Comparison of ENCODE assay signal across 8 cellular contexts in genomic region chr7:1028044-1028770, GRCh38. TPM values are rescaled to one million over a fixed set of nuclear protein-coding genes. Genes with fewer than 3 reads are reported as not detected.
DNase-seq lines count a peak whose midpoint lies in the region; ATAC-seq and TF ChIP-seq lines count a peak whose summit lies in the region.

No MANE protein-coding gene starts in this region.

- TF ChIP-seq CTCF in SK-N-SH (IDR thresholded peaks at IDR 0.05): no peak
- TF ChIP-seq CTCF in thyroid gland (IDR thresholded peaks at IDR 0.05): no peak

- H3K79me2 ChIP-seq in SK-N-SH (ENCODE audit: insufficient read depth) (peaks cover 49% of the 10 kb centered on the region), trophoblast cell (ENCODE audit: control insufficient read depth, insufficient read depth, low read length, poor library complexity) (peaks cover 5% of the 10 kb centered on the region)

- TF ChIP-seq EP300 in SK-N-SH (IDR thresholded peaks at IDR 0.05; ENCODE audit: borderline replicate concordance in 1 of 2, low read depth in 1 of 2, low read length in 1 of 2): no peak

- no peak for TF ChIP-seq RAD21 in SK-N-SH (IDR thresholded peaks at IDR 0.05; ENCODE audit: low read length)

- H3K9me3 Mint-ChIP-seq in activated naive CD8-positive, alpha-beta T cell treated with anti-CD3 and anti-CD28 coated beads, Interleukin-2, amount 50 U/mL, for 24 hours: no peaks in the 10 kb centered on the region

- POLR2A ChIA-PET in SK-N-SH (lab: Yijun Ruan, JAX): interaction anchor here (1.0 to 2.5 kb wide), 3 partner anchors 13 to 17 kb away, joined by 3 to 6 read pairs (median 5); partner anchors contain the start of gene GPR146

- peaks cover 46% of the 10 kb centered on the region for H4K20me1 ChIP-seq in SK-N-SH (ENCODE audit: insufficient read depth)

- peak overlapping the region; percentile 83 for H3K14ac ChIP-seq in trophoblast cell (ENCODE audit: low read length)

- TF ChIP-seq POLR2A in thyroid gland (IDR thresholded peaks at IDR 0.05): peak in 1 of 2 donors; percentile 80

- H2BK12ac ChIP-seq in trophoblast cell (ENCODE audit: low read length): peak overlapping the region; percentile 42

- no peaks in the 10 kb centered on the region for H3K27me3 Mint-ChIP-seq in activated naive CD8-positive, alpha-beta T cell treated with anti-CD3 and anti-CD28 coated beads, Interleukin-2, amount 50 U/mL, for 24 hours

- H3K4me2 ChIP-seq in SK-N-SH: peak overlapping the region; percentile 99
- H3K4me2 ChIP-seq in trophoblast cell (ENCODE audit: low read length): peak overlapping the region; percentile 83

- H3K4me1 Mint-ChIP-seq in activated naive CD8-positive, alpha-beta T cell treated with anti-CD3 and anti-CD28 coated beads, Interleukin-2, amount 50 U/mL, for 24 hours: peaks cover 34% of the 10 kb centered on the region

- H3K4me3 ChIP-seq in SK-N-SH (ENCODE audit: low read depth in 2 of 2, low read length in 1 of 2) (peak overlapping the region; percentile 74 to 93), trophoblast cell (ENCODE audit: low read depth, low read length) (peak overlapping the region; percentile 82), thyroid gland (replicated peaks in 1 of 3) (peak overlapping the region; percentile 69 to 90 (median 77))

- under 1% methylated on average over 9 of the region's 77 CpGs for WGBS in SK-N-SH (ENCODE audit: low lambda C conversion rate)
- WGBS in trophoblast cell (ENCODE audit: extremely low coverage, insufficient coverage, insufficient read length): no CpG with 5 or more reads among the region's 77 CpGs
- 0 to 3% methylated on average over 2 to 13 of the region's 77 CpGs for WGBS in thyroid gland, 2 donors

- DNase-seq in EL (peak; percentile 92), Kasumi-1 (lab: John Stamatoyannopoulos, UW) (peak; percentile 1 to 36), SK-N-SH (peak; percentile 100), cardiac septum (ENCODE audit: low spot score) (peak; percentile 93), trophoblast cell (peak; percentile 95 to 98), thyroid gland (peak; percentile 92 to 94)
- DNase-seq in activated naive CD8-positive, alpha-beta T cell treated with anti-CD3 and anti-CD28 coated beads, Interleukin-2, amount 50 U/mL, for 24 hours: peak; percentile 90

- H3K4me3 Mint-ChIP-seq in activated naive CD8-positive, alpha-beta T cell treated with anti-CD3 and anti-CD28 coated beads, Interleukin-2, amount 50 U/mL, for 24 hours: peak overlapping the region; percentile 71

- H4K8ac ChIP-seq in trophoblast cell (ENCODE audit: low read depth, low read length): peak overlapping the region; percentile 86

- peak overlapping the region; percentile 93 for H3K4ac ChIP-seq in trophoblast cell (ENCODE audit: low read depth, low read length)

- peak overlapping the region; percentile 64 for H4K12ac ChIP-seq in trophoblast cell (ENCODE audit: low read depth, low read length)

- peaks cover 16% of the 10 kb centered on the region for H3K79me1 ChIP-seq in trophoblast cell (ENCODE audit: low read length)

- H3K27me3 ChIP-seq in SK-N-SH (ENCODE audit: insufficient read depth): no peaks in the 10 kb centered on the region
- H3K27me3 ChIP-seq in trophoblast cell (ENCODE audit: insufficient read depth, low read length): no peaks in the 10 kb centered on the region
- no peaks in the 10 kb centered on the region for H3K27me3 ChIP-seq in thyroid gland

- H3K9me2 ChIP-seq in SK-N-SH: no peaks in the 10 kb centered on the region

- peak overlapping the region; percentile 7; the same call in 1 of the 2 replicates for H2AFZ ChIP-seq in SK-N-SH (ENCODE audit: low read depth)
- H2AFZ ChIP-seq in trophoblast cell (ENCODE audit: insufficient read depth, low read length, poor library complexity): peak overlapping the region; percentile 40

- H3K9me3 ChIP-seq in SK-N-SH: no peaks in the 10 kb centered on the region
- no peaks in the 10 kb centered on the region for H3K9me3 ChIP-seq in trophoblast cell (ENCODE audit: insufficient read depth, low read depth, low read length)
- no peaks in the 10 kb centered on the region for H3K9me3 ChIP-seq in thyroid gland

- H3F3A ChIP-seq in SK-N-SH (replicated peaks; ENCODE audit: insufficient read depth): peaks cover 13% of the 10 kb centered on the region

- peak overlapping the region; percentile 74 for H2BK120ac ChIP-seq in trophoblast cell (ENCODE audit: insufficient read depth, low read length, poor library complexity)

- H2AK5ac ChIP-seq in trophoblast cell (ENCODE audit: low read length): no peak overlapping the region

- H3K36me3 Mint-ChIP-seq in activated naive CD8-positive, alpha-beta T cell treated with anti-CD3 and anti-CD28 coated beads, Interleukin-2, amount 50 U/mL, for 24 hours (ENCODE audit: low read depth): peaks cover 5% of the 10 kb centered on the region

- H3K36me3 ChIP-seq in SK-N-SH (replicated peaks in 1 of 2; ENCODE audit: control insufficient read depth in 1 of 2, insufficient read depth in 2 of 2, low read length in 1 of 2) (peaks cover 22% of the 10 kb centered on the region in 2 experiments), trophoblast cell (ENCODE audit: control insufficient read depth in 1 of 2, insufficient read depth in 2 of 2, low read length in 2 of 2) (peaks cover 12% of the 10 kb centered on the region in 2 experiments), thyroid gland (peaks cover 0 to 6% of the 10 kb centered on the region in 2 donors)

- CTCF ChIA-PET in SK-N-SH (lab: Yijun Ruan, JAX): interaction anchor here (1.0 to 8.8 kb wide), 8 partner anchors 12 to 53 kb away, joined by 3 to 101 read pairs (median 4); partner anchors contain the start of genes COX19 and GPR146

- peak overlapping the region; percentile 68 for H3K27ac Mint-ChIP-seq in activated naive CD8-positive, alpha-beta T cell treated with anti-CD3 and anti-CD28 coated beads, Interleukin-2, amount 50 U/mL, for 24 hours

- H3K9ac ChIP-seq in SK-N-SH (peak overlapping the region; percentile 94), trophoblast cell (ENCODE audit: low read length) (peak overlapping the region; percentile 68)

- intact Hi-C loops in cardiac septum (cut with DNase I): loop anchor here (5.0 kb wide), 1 partner anchor 34 kb away; no protein-coding TSS in a partner anchor
- intact Hi-C loops in thyroid gland (cut with DNase I): no loop called here

- H3K27ac ChIP-seq in SK-N-SH (ENCODE audit: low read depth in 2 of 2, low read length in 1 of 2): peak overlapping the region; percentile 70 to 75
- peak overlapping the region; percentile 85 for H3K27ac ChIP-seq in trophoblast cell (ENCODE audit: low read depth, low read length)
- peak overlapping the region; percentile 88 to 96 (median 93) for H3K27ac ChIP-seq in thyroid gland

- peak overlapping the region; percentile 69 for H2BK5ac ChIP-seq in trophoblast cell (ENCODE audit: low read depth, low read length, poor library complexity)

- ATAC-seq in GM21786 (IDR thresholded peaks at IDR 0.05; ENCODE audit: unreplicated experiment): peak; percentile 33
- ATAC-seq in activated naive CD8-positive, alpha-beta T cell treated with anti-CD3 and anti-CD28 coated beads, Interleukin-2, amount 50 U/mL, for 24 hours: peak; percentile 79

- H4K91ac ChIP-seq in trophoblast cell (ENCODE audit: low read depth, low read length): peak overlapping the region; percentile 92

- H3K23ac ChIP-seq in trophoblast cell (ENCODE audit: low read length): no peak overlapping the region

- H3K4me1 ChIP-seq in SK-N-SH (ENCODE audit: control insufficient read depth in 1 of 2, insufficient read depth in 2 of 2, low read depth in 1 of 2, low read length in 1 of 2) (peaks cover 11 to 14% of the 10 kb centered on the region in 2 experiments; a peak in 3 of 4 replicates), trophoblast cell (ENCODE audit: control insufficient read depth in 1 of 2, insufficient read depth in 2 of 2, low read length in 2 of 2) (peaks cover 13 to 20% of the 10 kb centered on the region in 2 experiments), thyroid gland (peaks cover 8 to 22% of the 10 kb centered on the region in 2 donors)

- H3K18ac ChIP-seq in trophoblast cell (ENCODE audit: low read length): peak overlapping the region; percentile 91

TF ChIP-seq in SK-N-SH, 30 proteins besides CTCF, POLR2A, EP300 and RAD21 (continues in another document):
- peak; percentile 50 for TF ChIP-seq POLR2AphosphoS5 (IDR thresholded peaks at IDR 0.05; ENCODE audit: low read depth, low read length)
- no peak for TF ChIP-seq ELF1 (IDR thresholded peaks at IDR 0.05)
- TF ChIP-seq RCOR1 (IDR thresholded peaks at IDR 0.05; ENCODE audit: low read length): no peak

RNA-seq across cellular contexts. Expression of gene GPR146, which starts 16.1 kb away (rescaled TPM):
- 1.4 and 2.0 TPM in 2 replicates for polyA plus RNA-seq in SK-N-SH (2012; rRNA removed)
- polyA plus RNA-seq in SK-N-SH (2012; cell fraction: cytosol; rRNA removed): 0.95 and 1.3 TPM in 2 replicates
- polyA plus RNA-seq in SK-N-SH (2012; cell fraction: nucleus; rRNA removed): 1.5 and 2.0 TPM in 2 replicates
- total RNA-seq in cardiac septum (12.6 TPM), thyroid gland (10 to 100 TPM in 3 of 4 donors, 1 to 10 TPM in 1; 8.7 to 49.4 (median 32.7) TPM)
- polyA plus RNA-seq in trophoblast cell (2013): 5.6 and 6.0 TPM in 2 replicates

RNA-seq across cellular contexts. Expression of gene CYP2W1, which starts 45.2 kb away (rescaled TPM):
- 0.06 and 0.10 TPM in 2 replicates for polyA plus RNA-seq in SK-N-SH (2012; rRNA removed)
- polyA plus RNA-seq in SK-N-SH (2012; cell fraction: cytosol; rRNA removed): 0.03 TPM in 1 of 2 replicates, not detected in the other
- 0.38 and 0.48 TPM in 2 replicates for polyA plus RNA-seq in SK-N-SH (2012; cell fraction: nucleus; rRNA removed)
- total RNA-seq in cardiac septum: not detected
- 0.01 TPM in 1 of 2 replicates, not detected in the other for polyA plus RNA-seq in trophoblast cell (2013)
- total RNA-seq in thyroid gland: not detected

RNA-seq across cellular contexts. Expression of gene COX19, which starts 52.9 kb away (rescaled TPM):
- polyA plus RNA-seq in SK-N-SH (2012; rRNA removed): 7.6 TPM in 2 replicates
- polyA plus RNA-seq in SK-N-SH (2012; cell fraction: cytosol; rRNA removed): 6.4 and 7.5 TPM in 2 replicates
- 15.5 and 19.8 TPM in 2 replicates for polyA plus RNA-seq in SK-N-SH (2012; cell fraction: nucleus; rRNA removed)
- total RNA-seq in cardiac septum (7.3 TPM), thyroid gland (10 to 100 TPM in 3 of 4 donors, 1 to 10 TPM in 1; 8.2 to 28.2 (median 17.8) TPM)
- 8.3 and 8.4 TPM in 2 replicates for polyA plus RNA-seq in trophoblast cell (2013)

RNA-seq across cellular contexts. Expression of gene GPER1, which starts 59.7 kb away (rescaled TPM):
- 4.0 and 6.4 TPM in 2 replicates for polyA plus RNA-seq in SK-N-SH (2012; rRNA removed)
- 2.2 and 4.1 TPM in 2 replicates for polyA plus RNA-seq in SK-N-SH (2012; cell fraction: cytosol; rRNA removed)
- polyA plus RNA-seq in SK-N-SH (2012; cell fraction: nucleus; rRNA removed): 4.3 and 5.5 TPM in 2 replicates
- total RNA-seq in cardiac septum: 2.9 TPM
- 5.2 and 5.3 TPM in 2 replicates for polyA plus RNA-seq in trophoblast cell (2013)
- 10 to 100 TPM; 12.5 to 29.2 (median 21.2) TPM for total RNA-seq in thyroid gland

Comparison
In these comparisons a context has a peak if more than half of its experiments do, and no peak if none do; other contexts are left out.
1. Peak in every context shown above with its lines: DNase-seq, ATAC-seq, H3K4me3 ChIP-seq and H3K27ac ChIP-seq.
2. DNase-seq: peak in every context shown above with its lines; median percentile 100 in SK-N-SH; 96 in trophoblast cell; 93 in cardiac septum; 93 in thyroid gland; 92 in EL; 90 in activated naive CD8-positive, alpha-beta T cell treated with anti-CD3 and anti-CD28 coated beads, Interleukin-2, amount 50 U/mL, for 24 hours; 18 in Kasumi-1.